ENCODE assay signal across 9 cellular contexts in genomic region chr16:4529085-4530060, GRCh38. TPM values are rescaled to one million over a fixed set of nuclear protein-coding genes. Genes with fewer than 3 reads are reported as not detected.
DNase-seq lines count a peak whose midpoint lies in the region; ATAC-seq, FAIRE-seq and TF ChIP-seq lines count a peak whose summit lies in the region.
"Had no signal": no experiment of that assay in that cellular context is flagged by ENCODE, and none has a peak within 500 bp of the region (broad histone marks: within the 10 kb centered on the region; RNA-seq: fewer than 3 reads in every experiment).

No MANE protein-coding gene starts in this region.

- no peaks in the 10 kb centered on the region for H3K4me1 ChIP-seq in GM23248 (ENCODE audit: insufficient read depth)
- peaks cover 38% of the 10 kb centered on the region for H3K4me1 ChIP-seq in OCI-LY1 (ENCODE audit: insufficient read depth, low read length, severe bottlenecking)
- H3K4me1 ChIP-seq in endothelial cell of umbilical vein (ENCODE audit: control insufficient read depth, extremely low read depth, insufficient read depth, low read length) = peaks cover 2% of the 10 kb centered on the region

- no TSS peak for BruUV-seq in endothelial cell of umbilical vein (replicated peaks; lab: Mats Ljungman, UMichigan)
- no TSS peak for BruUV-seq in Calu3 (replicated peaks; lab: Mats Ljungman, UMichigan)

- intact Hi-C loops in endothelial cell of umbilical vein (cut with micrococcal nuclease) (no loop called here), sciatic nerve (cut with DNase I) (no loop called here), Calu3 (cut with micrococcal nuclease; ENCODE audit: unreplicated experiment) (no loop called here)

- ATAC-seq in sciatic nerve = peak; percentile 16
- ATAC-seq in HG02885 (IDR thresholded peaks at IDR 0.05; ENCODE audit: poor library complexity, unreplicated experiment) = no peak
- ATAC-seq in HG03025 (IDR thresholded peaks at IDR 0.05; ENCODE audit: low FRiP score, unreplicated experiment) = no peak
- no peak for ATAC-seq in HG03442 (IDR thresholded peaks at IDR 0.05; ENCODE audit: unreplicated experiment)

- no peak for FAIRE-seq in endothelial cell of umbilical vein (lab: Jason Lieb, UNC)

- TF ChIP-seq CTCF in OCI-LY1 (IDR thresholded peaks at IDR 0.05; ENCODE audit: low read length) (no peak), endothelial cell of umbilical vein (IDR thresholded peaks at IDR 0.05; ENCODE audit: extremely low read depth in 1 of 2, insufficient read depth in 1 of 2, low read depth in 1 of 2, low read length in 2 of 2) (no peak), Calu3 (IDR thresholded peaks at IDR 0.05; ENCODE audit: unreplicated experiment) (no peak)

- H3F3A ChIP-seq in GM23248 (ENCODE audit: insufficient read depth) (no peaks in the 10 kb centered on the region), OCI-LY1 (ENCODE audit: insufficient read depth, low read length) (no peaks in the 10 kb centered on the region)

- peak; percentile 42 for DNase-seq in GM23248
- peak; percentile 47 for DNase-seq in endothelial cell of umbilical vein (ENCODE audit: low read depth, low spot score)
- DNase-seq in sciatic nerve (ENCODE audit: low spot score) = no peak
- no peak for DNase-seq in Calu3
- DNase-seq: activated effector memory CD4-positive, alpha-beta T cell treated with Interleukin-2 at 50 U/mL for 16 hours had no signal

- no peaks in the 10 kb centered on the region for H3K9me3 Mint-ChIP-seq in Calu3 (ENCODE audit: low read depth, unreplicated experiment)

- H3K27ac Mint-ChIP-seq in Calu3 (ENCODE audit: unreplicated experiment) = no peak overlapping the region

- TF ChIP-seq POLR2A in endothelial cell of umbilical vein (IDR thresholded peaks at IDR 0.05; ENCODE audit: low read depth, low read length) = no peak

- H3K27ac ChIP-seq in GM23248 (no peak overlapping the region), OCI-LY1 (ENCODE audit: low read depth, low read length, poor library complexity, severe bottlenecking) (peak overlapping the region; percentile 86), endothelial cell of umbilical vein (ENCODE audit: insufficient read depth, low read depth, low read length) (no peak overlapping the region)

- dilution Hi-C loops in endothelial cell of umbilical vein (cut with MboI; ENCODE audit: extremely low pct_ligation_motif_present, low sequenced_read_pairs) = no loop called here

- no peak overlapping the region for H3K4me3 Mint-ChIP-seq in Calu3 (ENCODE audit: low read depth, unreplicated experiment)

- H3K4me3 ChIP-seq in GM23248 (no peak overlapping the region), OCI-LY1 (ENCODE audit: low read depth, low read length, poor library complexity, severe bottlenecking) (peak overlapping the region; percentile 5), endothelial cell of umbilical vein (replicated peaks in 1 of 3; ENCODE audit: insufficient read depth in 1 of 3, low read depth in 1 of 3, low read length in 3 of 3) (no peak overlapping the region)

- POLR2A ChIA-PET in endothelial cell of umbilical vein (lab: Charles Lee) = no interaction called here

- H3K79me2 ChIP-seq in GM23248 (ENCODE audit: insufficient read depth) (peaks cover 8% of the 10 kb centered on the region; the same call in 1 of the 2 replicates), OCI-LY1 (ENCODE audit: insufficient read depth, low read length) (no peaks in the 10 kb centered on the region), endothelial cell of umbilical vein (ENCODE audit: control insufficient read depth, insufficient read depth, low read length) (no peaks in the 10 kb centered on the region)

- peaks cover 17% of the 10 kb centered on the region for H3K4me1 Mint-ChIP-seq in Calu3 (ENCODE audit: low read depth, unreplicated experiment)

- in situ Hi-C loops in GM23248 (cut with MboI) = no loop called here

- no peaks in the 10 kb centered on the region for H3K27me3 Mint-ChIP-seq in Calu3 (ENCODE audit: unreplicated experiment)

- H3K9ac ChIP-seq in GM23248 (no peak overlapping the region), OCI-LY1 (ENCODE audit: low read length) (peak overlapping the region; percentile 36), endothelial cell of umbilical vein (replicated peaks; ENCODE audit: extremely low read depth, insufficient read depth, low read length) (no peak overlapping the region)

- no peak overlapping the region for H3K4me2 ChIP-seq in GM23248 (ENCODE audit: unreplicated experiment)
- peak overlapping the region; percentile 49 for H3K4me2 ChIP-seq in OCI-LY1 (ENCODE audit: low read length)
- no peak overlapping the region for H3K4me2 ChIP-seq in endothelial cell of umbilical vein (ENCODE audit: insufficient read depth, low read length)

- 62 to 63% methylated on average over 16 of the region's 16 CpGs for WGBS in GM23248 (ENCODE audit: low coverage in 1 of 2, low lambda C conversion rate in 2 of 2, missing lambda C conversion rate in 2 of 2), 2 experiments

- CTCF ChIA-PET in endothelial cell of umbilical vein (lab: Charles Lee) = interaction anchor here (1.8 to 2.7 kb wide), 2 partner anchors 20 to 51 kb away, joined by 6 to 12 read pairs; no protein-coding TSS in a partner anchor
- CTCF ChIA-PET in Calu3 (lab: Charles Lee) = no interaction called here

- H3K36me3 ChIP-seq in GM23248 (ENCODE audit: low read depth) (no peaks in the 10 kb centered on the region), OCI-LY1 (ENCODE audit: insufficient read depth, low read length) (no peaks in the 10 kb centered on the region), endothelial cell of umbilical vein (ENCODE audit: control insufficient read depth in 2 of 2, extremely low read depth in 1 of 2, insufficient read depth in 2 of 2, low read length in 2 of 2) (peaks cover 0 to 6% of the 10 kb centered on the region in 2 experiments)

- no peaks in the 10 kb centered on the region for H3K36me3 Mint-ChIP-seq in Calu3 (ENCODE audit: insufficient read depth, unreplicated experiment)

- H4K20me1 ChIP-seq in GM23248 (ENCODE audit: insufficient read depth) (no peaks in the 10 kb centered on the region), OCI-LY1 (ENCODE audit: insufficient read depth, low read length) (no peaks in the 10 kb centered on the region), endothelial cell of umbilical vein (replicated peaks; ENCODE audit: control insufficient read depth, extremely low read depth, insufficient read depth, low read length) (no peaks in the 10 kb centered on the region)

- H3K9me2 ChIP-seq in GM23248 (ENCODE audit: insufficient read depth) = no peaks in the 10 kb centered on the region
- no peaks in the 10 kb centered on the region for H3K9me2 ChIP-seq in OCI-LY1 (ENCODE audit: low read depth, low read length)

- no peaks in the 10 kb centered on the region for H3K9me1 ChIP-seq in endothelial cell of umbilical vein (replicated peaks; ENCODE audit: control insufficient read depth, extremely low read depth, insufficient read depth, low read length)

- no peak overlapping the region for H2AFZ ChIP-seq in GM23248
- H2AFZ ChIP-seq in OCI-LY1 (ENCODE audit: low read length) = peak overlapping the region; percentile 40; the same call in 1 of the 2 replicates
- H2AFZ ChIP-seq in endothelial cell of umbilical vein (ENCODE audit: low read depth, low read length) = no peak overlapping the region

- H3K27me3 ChIP-seq in GM23248 (replicated peaks; ENCODE audit: insufficient read depth) (no peaks in the 10 kb centered on the region), OCI-LY1 (ENCODE audit: insufficient read depth, low read length) (no peaks in the 10 kb centered on the region), endothelial cell of umbilical vein (ENCODE audit: control insufficient read depth in 2 of 2, insufficient read depth in 2 of 2, low read length in 2 of 2) (no peaks in the 10 kb centered on the region)

- H3K9me3 ChIP-seq in GM23248 (ENCODE audit: low read depth) (no peaks in the 10 kb centered on the region), OCI-LY1 (ENCODE audit: low read length) (no peaks in the 10 kb centered on the region), endothelial cell of umbilical vein (replicated peaks; ENCODE audit: control insufficient read depth, insufficient read depth, low read length) (no peaks in the 10 kb centered on the region)

RNA-seq across cellular contexts. Expression of gene CDIP1, which starts 9.2 kb away (rescaled TPM):
- total RNA-seq in GM23248 (2014; rRNA removed; shearing (Covaris generic)) = 14.7 and 20.7 TPM in 2 replicates
- polyA plus RNA-seq in GM23248 (2016; fragmentation: Nextera tagmentation; extraction: Ambion mirVana) (17.7 and 20.3 TPM in 2 replicates), endothelial cell of umbilical vein (37.4 and 47.6 TPM in 2 replicates)
- total RNA-seq in endothelial cell of umbilical vein (22.4 and 33.9 TPM in 2 replicates), sciatic nerve (40.6 TPM), Calu3 (2022) (6.2 and 7.9 TPM in 2 replicates)
- 24.5 and 26.4 TPM in 2 replicates for polyA plus RNA-seq in endothelial cell of umbilical vein (2011; cell fraction: cytosol; rRNA removed)
- polyA plus RNA-seq in endothelial cell of umbilical vein (2011; cell fraction: nucleus; rRNA removed) = 21.8 and 25.6 TPM in 2 replicates
- 37.3 and 83.1 TPM in 2 replicates for polyA plus RNA-seq in endothelial cell of umbilical vein (2012)
- polyA minus RNA-seq in endothelial cell of umbilical vein = 24.4 and 25.1 TPM in 2 replicates
- polyA minus RNA-seq in endothelial cell of umbilical vein (2011; cell fraction: cytosol; rRNA and poly(A)+ RNA removed) = 7.5 TPM
- polyA minus RNA-seq in endothelial cell of umbilical vein (2011; cell fraction: nucleus; rRNA and poly(A)+ RNA removed) = 10.2 and 13.3 TPM in 2 replicates

RNA-seq across cellular contexts. Expression of gene C16orf96, which starts 26.8 kb away (rescaled TPM):
- total RNA-seq in GM23248 (2014; rRNA removed; shearing (Covaris generic)) = not detected in 2 replicates
- polyA plus RNA-seq in GM23248 (2016; fragmentation: Nextera tagmentation; extraction: Ambion mirVana) (not detected in 2 replicates), endothelial cell of umbilical vein (not detected in 2 replicates)
- total RNA-seq in endothelial cell of umbilical vein (not detected in 2 replicates), sciatic nerve (0.22 TPM), Calu3 (2022) (not detected in 2 replicates)
- polyA plus RNA-seq in endothelial cell of umbilical vein (2011; cell fraction: cytosol; rRNA removed) = 0.03 TPM in 1 of 2 replicates, not detected in the other
- polyA plus RNA-seq in endothelial cell of umbilical vein (2011; cell fraction: nucleus; rRNA removed) = 0.08 TPM in 1 of 2 replicates, not detected in the other
- polyA plus RNA-seq in endothelial cell of umbilical vein (2012) = not detected in 2 replicates
- polyA minus RNA-seq in endothelial cell of umbilical vein = 0.06 TPM in 1 of 2 replicates, not detected in the other
- polyA minus RNA-seq in endothelial cell of umbilical vein (2011; cell fraction: cytosol; rRNA and poly(A)+ RNA removed) = not detected
- polyA minus RNA-seq in endothelial cell of umbilical vein (2011; cell fraction: nucleus; rRNA and poly(A)+ RNA removed) = not detected in 2 replicates

RNA-seq across cellular contexts. Expression of gene HMOX2, which starts 53.2 kb away (rescaled TPM):
- total RNA-seq in GM23248 (2014; rRNA removed; shearing (Covaris generic)) = 36.0 and 40.8 TPM in 2 replicates
- polyA plus RNA-seq in GM23248 (2016; fragmentation: Nextera tagmentation; extraction: Ambion mirVana) = 60.2 and 61.5 TPM in 2 replicates
- total RNA-seq in endothelial cell of umbilical vein = 80.7 and 92.6 TPM in 2 replicates
- 86.3 and 91.0 TPM in 2 replicates for polyA plus RNA-seq in endothelial cell of umbilical vein
- polyA plus RNA-seq in endothelial cell of umbilical vein (2011; cell fraction: cytosol; rRNA removed) = 95.0 and 103 TPM in 2 replicates
- polyA plus RNA-seq in endothelial cell of umbilical vein (2011; cell fraction: nucleus; rRNA removed) = 48.7 and 63.5 TPM in 2 replicates
- 130 and 137 TPM in 2 replicates for polyA plus RNA-seq in endothelial cell of umbilical vein (2012)
- 68.9 and 81.3 TPM in 2 replicates for polyA minus RNA-seq in endothelial cell of umbilical vein
- 18.0 TPM for polyA minus RNA-seq in endothelial cell of umbilical vein (2011; cell fraction: cytosol; rRNA and poly(A)+ RNA removed)
- polyA minus RNA-seq in endothelial cell of umbilical vein (2011; cell fraction: nucleus; rRNA and poly(A)+ RNA removed) = 14.4 and 18.9 TPM in 2 replicates
- 26.3 TPM for total RNA-seq in sciatic nerve
- 79.2 and 103 TPM in 2 replicates for total RNA-seq in Calu3 (2022)

RNA-seq across cellular contexts. Expression of gene NMRAL1, which starts 54.9 kb away (rescaled TPM):
- total RNA-seq in GM23248 (2014; rRNA removed; shearing (Covaris generic)) = 36.2 and 44.2 TPM in 2 replicates
- polyA plus RNA-seq in GM23248 (2016; fragmentation: Nextera tagmentation; extraction: Ambion mirVana) (37.4 and 37.5 TPM in 2 replicates), endothelial cell of umbilical vein (84.4 and 101 TPM in 2 replicates)
- total RNA-seq in endothelial cell of umbilical vein (38.4 and 48.0 TPM in 2 replicates), sciatic nerve (32.8 TPM), Calu3 (2022) (101 and 118 TPM in 2 replicates)
- polyA plus RNA-seq in endothelial cell of umbilical vein (2011; cell fraction: cytosol; rRNA removed) = 76.1 and 86.6 TPM in 2 replicates
- 50.3 and 65.3 TPM in 2 replicates for polyA plus RNA-seq in endothelial cell of umbilical vein (2011; cell fraction: nucleus; rRNA removed)
- 52.2 and 55.6 TPM in 2 replicates for polyA plus RNA-seq in endothelial cell of umbilical vein (2012)
- 45.8 and 55.4 TPM in 2 replicates for polyA minus RNA-seq in endothelial cell of umbilical vein
- polyA minus RNA-seq in endothelial cell of umbilical vein (2011; cell fraction: cytosol; rRNA and poly(A)+ RNA removed) = 57.0 TPM
- 11.1 and 13.6 TPM in 2 replicates for polyA minus RNA-seq in endothelial cell of umbilical vein (2011; cell fraction: nucleus; rRNA and poly(A)+ RNA removed)

Comparison
In these comparisons a context has a peak if more than half of its experiments do, and no peak if none do; other contexts are left out.
1. DNase-seq: peak in GM23248 (single experiment) and endothelial cell of umbilical vein (single experiment); none in sciatic nerve (single experiment) and Calu3 (single experiment).